23 cellular contexts compared by ENCODE assay signal in the genomic region with DNA sequence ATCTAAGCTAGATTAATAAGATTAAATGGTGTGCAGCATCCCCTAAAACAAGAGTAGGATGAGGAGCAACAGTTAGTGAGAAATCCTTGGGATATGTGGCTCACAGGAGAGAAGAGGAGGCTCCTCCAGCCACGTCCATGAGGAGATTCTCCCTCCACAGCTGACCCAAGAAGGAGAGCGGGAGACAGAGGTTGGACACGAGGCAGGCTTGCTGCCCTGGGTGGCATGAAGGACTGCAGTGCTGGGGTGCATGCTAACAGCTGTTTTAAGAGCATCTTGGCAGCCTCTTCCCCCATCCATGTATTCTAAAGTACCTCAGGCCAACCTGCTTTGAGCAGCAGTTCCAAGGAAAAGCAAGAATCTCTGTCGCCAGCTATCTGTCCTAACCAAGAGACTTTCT.
"Had no signal": no experiment of that assay in that cellular context is flagged by ENCODE, and none has a peak within 500 bp of the region (broad histone marks: within the 10 kb centered on the region; RNA-seq: fewer than 3 reads in every experiment).

No MANE protein-coding gene starts in this region.

- H3K4me3 ChIP-seq: colonic mucosa, coronary artery, dorsolateral prefrontal cortex, esophagus squamous epithelium, gastrocnemius medialis, gastroesophageal sphincter, heart left ventricle, heart right ventricle had no signal

- H3K9me3 Mint-ChIP-seq: dendritic cell treated with granulocyte-macrophage colony-stimulating factor and Interleukin-4, amounts not matched to agents 40 ng/mL and 50 ng/mL, for 4 days; effector memory CD8-positive, alpha-beta T cell; endodermal cell had no signal

- H3K27me3 ChIP-seq: colonic mucosa, foreskin keratinocyte, gastrocnemius medialis, gastroesophageal sphincter had no signal

- DNase-seq: colonic mucosa; cortex of kidney; dermis blood vessel endothelial cell; dorsolateral prefrontal cortex; effector CD4-positive, alpha-beta T cell; effector CD8-positive, alpha-beta T cell; effector memory CD4-positive, alpha-beta T cell; effector memory CD8-positive, alpha-beta T cell; endodermal cell; esophagus squamous epithelium; foreskin fibroblast; foreskin keratinocyte; foreskin melanocyte; gastrocnemius medialis; glutamatergic neuron; head of caudate nucleus; heart left ventricle; heart right ventricle had no signal

- H3K36me3 ChIP-seq: colonic mucosa, esophagus squamous epithelium, gastrocnemius medialis, gastroesophageal sphincter, heart left ventricle, heart right ventricle had no signal

- H3K27ac ChIP-seq: colonic mucosa, coronary artery, dorsolateral prefrontal cortex, epithelial cell of prostate, esophagus squamous epithelium, foreskin keratinocyte, gastrocnemius medialis, gastroesophageal sphincter, heart left ventricle, heart right ventricle had no signal

- H3K4me1 Mint-ChIP-seq: endodermal cell had no signal

- H3K4me1 ChIP-seq: colonic mucosa, foreskin keratinocyte, gastrocnemius medialis, heart left ventricle, heart right ventricle had no signal

- H3K27ac Mint-ChIP-seq: dendritic cell treated with granulocyte-macrophage colony-stimulating factor and Interleukin-4, amounts not matched to agents 40 ng/mL and 50 ng/mL, for 4 days; effector memory CD8-positive, alpha-beta T cell; endodermal cell had no signal

- ATAC-seq: effector memory CD8-positive, alpha-beta T cell; esophagus mucosa; foreskin keratinocyte; gastrocnemius medialis; gastroesophageal sphincter; heart left ventricle; heart right ventricle had no signal

- H3K9me3 ChIP-seq: colonic mucosa, esophagus squamous epithelium, gastrocnemius medialis, gastroesophageal sphincter, heart left ventricle, heart right ventricle had no signal

- H3K4me3 Mint-ChIP-seq: dendritic cell treated with granulocyte-macrophage colony-stimulating factor and Interleukin-4, amounts not matched to agents 40 ng/mL and 50 ng/mL, for 4 days; effector memory CD8-positive, alpha-beta T cell; endodermal cell had no signal
